10 cellular contexts compared by ENCODE assay signal in genomic region chr19:18057557-18057956, GRCh38. TPM values are rescaled to one million over a fixed set of nuclear protein-coding genes. Genes with fewer than 3 reads are reported as not detected.
DNase-seq lines count a peak whose midpoint lies in the region; ATAC-seq and TF ChIP-seq lines count a peak whose summit lies in the region.
"Had no signal": no experiment of that assay in that cellular context is flagged by ENCODE, and none has a peak within 500 bp of the region (broad histone marks: within the 10 kb centered on the region; RNA-seq: fewer than 3 reads in every experiment).

No MANE protein-coding gene starts in this region.

- peak overlapping the region; percentile 20 to 86 (median 80); a peak in 19 of 22 replicates for H3K27ac ChIP-seq in BLaER1 treated with 17β-estradiol and CSF1 and Interleukin-3, amounts not matched to agents 10 nM and 100 nM

- no peaks in the 10 kb centered on the region for H3K9me3 ChIP-seq in BLaER1 treated with 17β-estradiol and CSF1 and Interleukin-3, amounts not matched to agents 10 nM and 100 nM (replicated peaks in 1 of 11)
- H3K9me3 ChIP-seq in NT2/D1 (ENCODE audit: insufficient read depth, low read length) = no peaks in the 10 kb centered on the region
- H3K9me3 ChIP-seq: SJSA1 had no signal

- H3K4me2 ChIP-seq in BLaER1 treated with 17β-estradiol and CSF1 and Interleukin-3, amounts not matched to agents 10 nM and 100 nM = peak overlapping the region; percentile 72 to 91 (median 85)

- H3K9ac ChIP-seq in BLaER1 treated with 17β-estradiol and CSF1 and Interleukin-3, amounts not matched to agents 10 nM and 100 nM = peak overlapping the region in 9 of 11 experiments; percentile 62 to 80 (median 77); a peak in 17 of 22 replicates
- peak overlapping the region; percentile 50 for H3K9ac ChIP-seq in NT2/D1 (ENCODE audit: insufficient read length, low read depth)

- no peaks in the 10 kb centered on the region for H4K20me1 ChIP-seq in BLaER1 treated with 17β-estradiol and CSF1 and Interleukin-3, amounts not matched to agents 10 nM and 100 nM

- H3K36me3 ChIP-seq in BLaER1 treated with 17β-estradiol and CSF1 and Interleukin-3, amounts not matched to agents 10 nM and 100 nM = no peaks in the 10 kb centered on the region
- no peaks in the 10 kb centered on the region for H3K36me3 ChIP-seq in NT2/D1 (ENCODE audit: insufficient read depth, insufficient read length, low read length)
- H3K36me3 ChIP-seq: SJSA1 had no signal

- no peak for TF ChIP-seq CTCF in fibroblast of villous mesenchyme (IDR thresholded peaks at IDR 0.05; ENCODE audit: insufficient read depth, low read depth, low read length)
- TF ChIP-seq CTCF in omental fat pad (IDR thresholded peaks at IDR 0.05) = no peak

- peak; percentile 16 for ATAC-seq in omental fat pad (ENCODE audit: low FRiP score)

- no peak overlapping the region for H3K4me3 ChIP-seq in BLaER1 treated with 17β-estradiol and CSF1 and Interleukin-3, amounts not matched to agents 10 nM and 100 nM
- H3K4me3 ChIP-seq in NT2/D1 (ENCODE audit: insufficient read length, low read depth) = no peak overlapping the region
- no peak overlapping the region for H3K4me3 ChIP-seq in fibroblast of villous mesenchyme (ENCODE audit: low read depth, low read length)
- H3K4me3 ChIP-seq: SJSA1 had no signal

- H3K27me3 ChIP-seq in BLaER1 treated with 17β-estradiol and CSF1 and Interleukin-3, amounts not matched to agents 10 nM and 100 nM = no peaks in the 10 kb centered on the region
- H3K27me3 ChIP-seq in NT2/D1 (ENCODE audit: insufficient read depth, insufficient read length) = no peaks in the 10 kb centered on the region
- H3K27me3 ChIP-seq: SJSA1 had no signal

- DNase-seq in NT2/D1 (ENCODE audit: low read depth, low spot score) = no peak
- DNase-seq in fibroblast of villous mesenchyme (ENCODE audit: low read depth) = peak; percentile 14
- DNase-seq in omental fat pad (ENCODE audit: low spot score) = no peak
- no peak for DNase-seq in HuH-7 (ENCODE audit: low spot score)
- DNase-seq in NOMO-1 treated with DMSO at 0.1 percent for 48 hours (lab: John Stamatoyannopoulos, UW; ENCODE audit: unreplicated experiment) = no peak
- DNase-seq in occipital lobe (lab: John Stamatoyannopoulos, UW) = no peak
- no peak for DNase-seq in KG1 (lab: John Stamatoyannopoulos, UW)

- H3K4me1 ChIP-seq in BLaER1 treated with 17β-estradiol and CSF1 and Interleukin-3, amounts not matched to agents 10 nM and 100 nM = peaks cover 15 to 26% (median 18%) of the 10 kb centered on the region in 10 experiments
- peaks cover 7% of the 10 kb centered on the region for H3K4me1 ChIP-seq in NT2/D1 (ENCODE audit: insufficient read depth, insufficient read length)

RNA-seq across cellular contexts. Expression of gene IL12RB1, which starts 29.2 kb away (rescaled TPM):
- total RNA-seq in fibroblast of villous mesenchyme (0.64 and 1.3 TPM in 2 replicates), omental fat pad (1 to 10 TPM; 1.1 to 4.4 (median 1.6) TPM), occipital lobe (0.47 TPM)
- total RNA-seq: G401 had no signal

RNA-seq across cellular contexts. Expression of gene MAST3, which starts 40.0 kb away (rescaled TPM):
- total RNA-seq in fibroblast of villous mesenchyme (1.9 and 3.0 TPM in 2 replicates), omental fat pad (10 to 100 TPM in 2 of 4 donors, 1 to 10 TPM in 2; 4.5 to 14.8 (median 8.9) TPM), occipital lobe (5.0 TPM)

RNA-seq across cellular contexts. Expression of gene ARRDC2, which starts 49.6 kb away (rescaled TPM):
- 3.5 and 3.9 TPM in 2 replicates for total RNA-seq in fibroblast of villous mesenchyme
- 100 to 1,000 TPM in 1 of 4 donors, 10 to 100 TPM in 3; 16.0 to 117 (median 30.3) TPM for total RNA-seq in omental fat pad
- total RNA-seq in occipital lobe = 5.1 TPM
